ENCODE assay signal across 8 cellular contexts in the genomic region with DNA sequence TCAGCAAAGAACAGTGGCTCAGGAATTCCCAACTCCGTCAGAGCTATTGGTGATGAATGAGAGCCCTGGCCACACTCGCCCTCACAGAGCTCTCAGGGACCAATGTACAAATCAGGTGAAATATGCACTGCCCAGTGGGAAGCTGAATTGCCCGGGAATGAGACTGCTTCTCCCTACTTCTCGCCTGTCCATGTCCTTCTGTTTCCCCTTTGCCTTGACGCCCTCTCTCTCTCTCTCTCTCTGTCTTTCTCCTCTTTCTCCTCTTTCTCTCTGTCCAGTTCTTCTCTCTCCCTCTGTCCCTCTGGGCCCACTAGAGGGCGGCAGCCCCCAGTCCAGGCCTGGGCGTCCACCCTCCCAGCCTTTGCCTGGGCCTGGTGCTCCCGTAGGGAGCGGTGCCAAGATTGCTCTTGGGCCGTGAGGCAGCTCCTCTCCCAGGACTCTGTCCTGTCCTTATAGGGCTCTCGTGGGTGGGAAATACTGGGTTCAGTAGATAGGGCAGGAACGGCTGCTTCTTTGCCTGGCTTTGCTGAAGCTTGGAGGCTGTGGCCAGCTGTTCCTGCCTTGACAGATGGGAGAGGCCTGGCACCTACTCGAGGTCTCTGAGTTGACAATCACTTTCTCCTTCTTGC. TPM values are rescaled to one million over a fixed set of nuclear protein-coding genes. Genes with fewer than 3 reads are reported as not detected.
DNase-seq lines count a peak whose midpoint lies in the region; ATAC-seq and TF ChIP-seq lines count a peak whose summit lies in the region.

No MANE protein-coding gene starts in this region.

- DNase-seq in GM04504 (ENCODE audit: low read depth) (peak; percentile 77), MV-4-11 (lab: John Stamatoyannopoulos, UW) (peak; percentile 16), amniotic stem cell (lab: John Stamatoyannopoulos, UW) (peak; percentile 49), left ventricle myocardium superior (peak; percentile 91), psoas muscle (peak; percentile 86 to 92)
- DNase-seq in activated CD4-positive, alpha-beta T cell treated with anti-CD3 and anti-CD28 coated beads, Interleukin-2, amount 50 U/mL, for 1 hour = no peak
- DNase-seq in activated naive CD4-positive, alpha-beta T cell (lab: John Stamatoyannopoulos, UW) = no peak

- intact Hi-C loops in left ventricle myocardium superior (cut with micrococcal nuclease) (no loop called here), psoas muscle (cut with DNase I) (loop anchor here in 1 of 2 donors (5.0 kb wide), 1 partner anchor 58 kb away; no protein-coding TSS in a partner anchor)

- 22 to 25% (median 24%) methylated on average over 13 of the region's 13 CpGs for WGBS in psoas muscle, 3 donors

- H3K27me3 ChIP-seq in psoas muscle (ENCODE audit: insufficient read depth in 3 of 3, low read length in 2 of 3) = no peaks in the 10 kb centered on the region

- H3K4me3 ChIP-seq in psoas muscle = no peak overlapping the region

- H3K27ac ChIP-seq in psoas muscle = no peak overlapping the region

- no peaks in the 10 kb centered on the region for H3K9me3 ChIP-seq in psoas muscle

- H3K36me3 ChIP-seq in psoas muscle (ENCODE audit: insufficient read depth in 1 of 2, low read depth in 1 of 2) = no peaks in the 10 kb centered on the region

- peaks cover 5% of the 10 kb centered on the region for H3K4me1 ChIP-seq in psoas muscle

- ATAC-seq in left ventricle myocardium superior (peak; percentile 97), psoas muscle (peak; percentile 98 to 99 (median 98)), HG03521 (IDR thresholded peaks at IDR 0.05; ENCODE audit: unreplicated experiment) (no peak)

- peak; percentile 72 for TF ChIP-seq CTCF in psoas muscle (IDR thresholded peaks at IDR 0.05)

RNA-seq across cellular contexts. Expression of a gene that starts 28.4 kb away (rescaled TPM):
- total RNA-seq in left ventricle myocardium superior (80.6 TPM), psoas muscle (10 to 100 TPM; 37.3 to 61.7 (median 48.6) TPM)
- polyA plus RNA-seq in psoas muscle = 10 to 100 TPM; 13.0 to 50.5 (median 20.4) TPM

Comparison
In these comparisons a context has a peak if more than half of its experiments do, and no peak if none do; other contexts are left out.
1. DNase-seq: peak in GM04504 (single experiment), MV-4-11 (single experiment), amniotic stem cell (single experiment), left ventricle myocardium superior (single experiment) and psoas muscle (2 of 2); none in activated CD4-positive, alpha-beta T cell treated with anti-CD3 and anti-CD28 coated beads, Interleukin-2, amount 50 U/mL, for 1 hour (single experiment) and activated naive CD4-positive, alpha-beta T cell (0 of 4).